25 cellular contexts compared by ENCODE assay signal in the genomic region with DNA sequence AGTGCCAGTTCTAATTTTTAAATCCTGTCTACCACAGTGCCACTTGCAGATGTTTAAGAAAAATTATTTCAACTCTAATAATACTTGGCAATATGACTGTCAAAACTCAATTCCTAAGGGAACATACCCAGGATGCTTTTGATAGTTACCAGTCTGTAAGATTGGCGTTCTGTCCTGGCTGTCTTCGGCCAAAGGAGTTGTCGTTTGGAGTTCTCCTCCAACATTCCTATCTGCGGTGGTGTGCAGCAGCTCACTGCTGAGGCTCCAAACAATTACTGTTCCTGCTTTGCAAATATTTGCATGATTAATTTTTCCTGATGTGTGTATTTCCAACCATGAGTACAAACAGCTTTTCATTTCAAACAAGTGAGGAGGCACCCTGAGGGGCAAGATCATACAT.
DNase-seq lines count a peak whose midpoint lies in the region; ATAC-seq and TF ChIP-seq lines count a peak whose summit lies in the region.
"Had no signal": no experiment of that assay in that cellular context is flagged by ENCODE, and none has a peak within 500 bp of the region (broad histone marks: within the 10 kb centered on the region; RNA-seq: fewer than 3 reads in every experiment).

No MANE protein-coding gene starts in this region.

- intact Hi-C loops in Right ventricle myocardium inferior (cut with DNase I) (no loop called here), right cardiac atrium (cut with DNase I) (no loop called here)

- TF ChIP-seq CTCF in hepatocyte (IDR thresholded peaks at IDR 0.05; ENCODE audit: poor library complexity): no peak

- H3K79me2 ChIP-seq in hepatocyte: no peaks in the 10 kb centered on the region

- H3K4me3 ChIP-seq in right cardiac atrium (ENCODE audit: low read length) (no peak overlapping the region), SK-N-MC (peak overlapping the region; percentile 14; the same call in 1 of the 2 replicates), hepatocyte (no peak overlapping the region)
- H3K4me3 ChIP-seq: GM12878, MG63, SJCRH30 had no signal

- H3K9ac ChIP-seq in SK-N-MC (ENCODE audit: insufficient read length): no peak overlapping the region

- ATAC-seq in Right ventricle myocardium inferior: no peak
- no peak for ATAC-seq in right cardiac atrium
- no peak for ATAC-seq in GM18502 (IDR thresholded peaks at IDR 0.05; ENCODE audit: poor library complexity, unreplicated experiment)
- ATAC-seq: CD8-positive, alpha-beta T cell; GM12878; HCT116; PC-3 had no signal

- 55% methylated on average over 4 of the region's 4 CpGs for WGBS in right cardiac atrium
- WGBS in hepatocyte (ENCODE audit: low lambda C conversion rate, missing lambda C conversion rate): 74% methylated on average over 4 of the region's 4 CpGs

- no peak overlapping the region for H2AFZ ChIP-seq in hepatocyte

- H3K4me2 ChIP-seq in hepatocyte: no peak overlapping the region

- DNase-seq in Right ventricle myocardium inferior (ENCODE audit: missing footprints): peak; percentile 41
- no peak for DNase-seq in right cardiac atrium
- no peak for DNase-seq in SK-N-MC (ENCODE audit: low read depth, low spot score)
- DNase-seq in fibroblast of gingiva (ENCODE audit: low read depth): peak; percentile 6
- DNase-seq in NCI-H1092 (lab: John Stamatoyannopoulos, UW): no peak
- DNase-seq in hepatocyte (ENCODE audit: low spot score): no peak
- DNase-seq: 8988T; ACHN; AML-193; C1 segment of cervical spinal cord; Caco-2; CD8-positive, alpha-beta T cell; KBM-7; MG63; NCI-H1417 treated with DMSO at 0.1 percent for 48 hours; NCI-H1694 treated with DMSO at 0.1 percent for 48 hours; NCI-H2227 treated with DMSO at 0.1 percent for 48 hours; NCI-H510A; NCI-H774; NK-92 treated with Interleukin-12 subunit alpha and Interleukin-12 subunit beta, amount 100 ng/mL, for 24 hours; PC-3; SJCRH30 had no signal

- H3K27me3 ChIP-seq in right cardiac atrium (ENCODE audit: control insufficient read depth, insufficient read depth): no peaks in the 10 kb centered on the region
- no peaks in the 10 kb centered on the region for H3K27me3 ChIP-seq in hepatocyte
- H3K27me3 ChIP-seq: MG63, SJCRH30 had no signal

- H3K27ac ChIP-seq in right cardiac atrium (ENCODE audit: low read length) (no peak overlapping the region), SK-N-MC (no peak overlapping the region), hepatocyte (no peak overlapping the region)
- H3K27ac ChIP-seq: SJCRH30 had no signal

- no peaks in the 10 kb centered on the region for H4K20me1 ChIP-seq in hepatocyte (ENCODE audit: insufficient read depth, poor library complexity, severe bottlenecking)

- no peaks in the 10 kb centered on the region for H3K9me2 ChIP-seq in hepatocyte (replicated peaks; ENCODE audit: insufficient read depth)

- H3K9me3 ChIP-seq in right cardiac atrium (ENCODE audit: control insufficient read depth, low read length) (no peaks in the 10 kb centered on the region), SK-N-MC (ENCODE audit: low read depth, low read length) (no peaks in the 10 kb centered on the region), hepatocyte (ENCODE audit: low read depth) (no peaks in the 10 kb centered on the region)
- H3K9me3 ChIP-seq: Caco-2, MG63, SJCRH30 had no signal

- H3K4me1 ChIP-seq in right cardiac atrium (ENCODE audit: control insufficient read depth, insufficient read depth, low read length) (no peaks in the 10 kb centered on the region), hepatocyte (ENCODE audit: insufficient read depth) (no peaks in the 10 kb centered on the region)
- H3K4me1 ChIP-seq: Caco-2, SJCRH30 had no signal

- H3K36me3 ChIP-seq in SK-N-MC (ENCODE audit: insufficient read depth, low read length) (no peaks in the 10 kb centered on the region), hepatocyte (replicated peaks; ENCODE audit: insufficient read depth, low read depth) (no peaks in the 10 kb centered on the region)
- H3K36me3 ChIP-seq: MG63, SJCRH30 had no signal

Comparison
In these comparisons a context has a peak if more than half of its experiments do, and no peak if none do; other contexts are left out.
1. DNase-seq: peak in Right ventricle myocardium inferior (single experiment) and fibroblast of gingiva (single experiment); none in right cardiac atrium (0 of 3), SK-N-MC (single experiment), NCI-H1092 (single experiment) and hepatocyte (single experiment).